ENCODE assay signal across 13 cellular contexts in genomic region chr16:1458336-1458976, GRCh38. TPM values are rescaled to one million over a fixed set of nuclear protein-coding genes. Genes with fewer than 3 reads are reported as not detected.
DNase-seq lines count a peak whose midpoint lies in the region; ATAC-seq and TF ChIP-seq lines count a peak whose summit lies in the region.
"Had no signal": no experiment of that assay in that cellular context is flagged by ENCODE, and none has a peak within 500 bp of the region (broad histone marks: within the 10 kb centered on the region; RNA-seq: fewer than 3 reads in every experiment).

No MANE protein-coding gene starts in this region.

- H3K27ac Mint-ChIP-seq in HFFc6: no peak overlapping the region
- H3K27ac Mint-ChIP-seq in dendritic cell treated with granulocyte-macrophage colony-stimulating factor and Interleukin-4, amounts not matched to agents 40 ng/mL and 50 ng/mL, for 4 days: peak overlapping the region; percentile 11
- H3K27ac Mint-ChIP-seq: activated CD8-positive, alpha-beta memory T cell treated with anti-CD3 and anti-CD28 coated beads, Interleukin-2, amount 10 ng/mL, durations not matched to agents 7 days and 5 days had no signal

- no peak for TF ChIP-seq CTCF in HFFc6 (IDR thresholded peaks at IDR 0.05)

- H3K4me1 Mint-ChIP-seq in HFFc6 (ENCODE audit: low read depth): no peaks in the 10 kb centered on the region
- peaks cover 22% of the 10 kb centered on the region for H3K4me1 Mint-ChIP-seq in dendritic cell treated with granulocyte-macrophage colony-stimulating factor and Interleukin-4, amounts not matched to agents 40 ng/mL and 50 ng/mL, for 4 days (ENCODE audit: low read depth)

- DNase-seq in activated T-cell treated with anti-CD3 and anti-CD28 coated beads for 48 hours (ENCODE audit: low read depth) (peak; percentile 42), activated T-cell treated with anti-CD3 and anti-CD28 coated beads for 4 hours (no peak), HFFc6 (peak; percentile 10), NCI-H1417 (lab: John Stamatoyannopoulos, UW) (no peak), NCI-H2029 (lab: John Stamatoyannopoulos, UW) (no peak)
- DNase-seq in stimulated activated CD4-positive, alpha-beta T cell treated with anti-CD3 and anti-CD28 coated beads, Interleukin-4, amount 100 ng/mL, for 24 hours: peak; percentile 35
- DNase-seq: activated CD8-positive, alpha-beta memory T cell treated with anti-CD3 and anti-CD28 coated beads, Interleukin-2, amount 10 ng/mL, durations not matched to agents 7 days and 5 days; DMS79; glutamatergic neuron had no signal

- H3K9me3 Mint-ChIP-seq in HFFc6: no peaks in the 10 kb centered on the region
- H3K9me3 Mint-ChIP-seq in dendritic cell treated with granulocyte-macrophage colony-stimulating factor and Interleukin-4, amounts not matched to agents 40 ng/mL and 50 ng/mL, for 4 days: no peaks in the 10 kb centered on the region
- H3K9me3 Mint-ChIP-seq: nephron had no signal

- no peak overlapping the region for H3K4me3 Mint-ChIP-seq in HFFc6
- no peak overlapping the region for H3K4me3 Mint-ChIP-seq in dendritic cell treated with granulocyte-macrophage colony-stimulating factor and Interleukin-4, amounts not matched to agents 40 ng/mL and 50 ng/mL, for 4 days
- H3K4me3 Mint-ChIP-seq: activated CD8-positive, alpha-beta memory T cell treated with anti-CD3 and anti-CD28 coated beads, Interleukin-2, amount 10 ng/mL, durations not matched to agents 7 days and 5 days; nephron had no signal

- intact Hi-C loops in dendritic cell treated with granulocyte-macrophage colony-stimulating factor and Interleukin-4, amounts not matched to agents 40 ng/mL and 50 ng/mL, for 4 days (cut with micrococcal nuclease): no loop called here

- H3K36me3 Mint-ChIP-seq in HFFc6 (ENCODE audit: low read depth): no peaks in the 10 kb centered on the region
- peaks cover 100% of the 10 kb centered on the region for H3K36me3 Mint-ChIP-seq in dendritic cell treated with granulocyte-macrophage colony-stimulating factor and Interleukin-4, amounts not matched to agents 40 ng/mL and 50 ng/mL, for 4 days (ENCODE audit: low read depth)

- no peaks in the 10 kb centered on the region; the same call in 1 of the 2 replicates for H3K27me3 Mint-ChIP-seq in HFFc6 (ENCODE audit: insufficient read depth)
- H3K27me3 Mint-ChIP-seq in dendritic cell treated with granulocyte-macrophage colony-stimulating factor and Interleukin-4, amounts not matched to agents 40 ng/mL and 50 ng/mL, for 4 days: no peaks in the 10 kb centered on the region
- H3K27me3 Mint-ChIP-seq: activated CD8-positive, alpha-beta memory T cell treated with anti-CD3 and anti-CD28 coated beads, Interleukin-2, amount 10 ng/mL, durations not matched to agents 7 days and 5 days had no signal

- ATAC-seq in HG03565 (IDR thresholded peaks at IDR 0.05; ENCODE audit: unreplicated experiment): no peak
- ATAC-seq: activated CD8-positive, alpha-beta memory T cell treated with anti-CD3 and anti-CD28 coated beads, Interleukin-2, amount 10 ng/mL, durations not matched to agents 7 days and 5 days; sciatic nerve had no signal

RNA-seq across cellular contexts. Expression of gene CCDC154, which starts 14.1 kb away (rescaled TPM):
- under 1 TPM in 3 of 6 experiments, not detected in 3; 0.10 to 0.52 (median 0.31) TPM for total RNA-seq in HFFc6 (2021; fragmentation: NEBNext Ultra II Directional; extraction: Animal tissue kit (Norgen Biotek cat#: 25700))

RNA-seq across cellular contexts. Expression of gene CLCN7, which starts 16.4 kb away (rescaled TPM):
- total RNA-seq in HFFc6 (2021; fragmentation: NEBNext Ultra II Directional; extraction: Animal tissue kit (Norgen Biotek cat#: 25700)): 10 to 100 TPM; 47.5 to 62.6 (median 51.3) TPM

RNA-seq across cellular contexts. Expression of gene PERCC1, which starts 27.6 kb away (rescaled TPM):
- total RNA-seq in HFFc6 (2021; fragmentation: NEBNext Ultra II Directional; extraction: Animal tissue kit (Norgen Biotek cat#: 25700)): not detected
- total RNA-seq: sciatic nerve had no signal

RNA-seq across cellular contexts. Expression of gene PTX4, which starts 30.3 kb away (rescaled TPM):
- total RNA-seq in HFFc6 (2021; fragmentation: NEBNext Ultra II Directional; extraction: Animal tissue kit (Norgen Biotek cat#: 25700)): under 1 TPM in 4 of 6 experiments, not detected in 2; 0.14 to 0.24 (median 0.18) TPM
- total RNA-seq: activated CD8-positive, alpha-beta memory T cell treated with anti-CD3 and anti-CD28 coated beads, Interleukin-2, amount 10 ng/mL, durations not matched to agents 7 days and 5 days; sciatic nerve had no signal

RNA-seq across cellular contexts. Expression of gene TELO2, which starts 34.7 kb away (rescaled TPM):
- 10 to 100 TPM; 28.6 to 37.4 (median 34.8) TPM for total RNA-seq in HFFc6 (2021; fragmentation: NEBNext Ultra II Directional; extraction: Animal tissue kit (Norgen Biotek cat#: 25700))

Comparison
In these comparisons a context has a peak if more than half of its experiments do, and no peak if none do; other contexts are left out.
1. DNase-seq: peak in activated T-cell treated with anti-CD3 and anti-CD28 coated beads for 48 hours (single experiment), HFFc6 (single experiment) and stimulated activated CD4-positive, alpha-beta T cell treated with anti-CD3 and anti-CD28 coated beads, Interleukin-4, amount 100 ng/mL, for 24 hours (single experiment); none in activated T-cell treated with anti-CD3 and anti-CD28 coated beads for 4 hours (single experiment), NCI-H1417 (0 of 3) and NCI-H2029 (single experiment).